In the genomic region with DNA sequence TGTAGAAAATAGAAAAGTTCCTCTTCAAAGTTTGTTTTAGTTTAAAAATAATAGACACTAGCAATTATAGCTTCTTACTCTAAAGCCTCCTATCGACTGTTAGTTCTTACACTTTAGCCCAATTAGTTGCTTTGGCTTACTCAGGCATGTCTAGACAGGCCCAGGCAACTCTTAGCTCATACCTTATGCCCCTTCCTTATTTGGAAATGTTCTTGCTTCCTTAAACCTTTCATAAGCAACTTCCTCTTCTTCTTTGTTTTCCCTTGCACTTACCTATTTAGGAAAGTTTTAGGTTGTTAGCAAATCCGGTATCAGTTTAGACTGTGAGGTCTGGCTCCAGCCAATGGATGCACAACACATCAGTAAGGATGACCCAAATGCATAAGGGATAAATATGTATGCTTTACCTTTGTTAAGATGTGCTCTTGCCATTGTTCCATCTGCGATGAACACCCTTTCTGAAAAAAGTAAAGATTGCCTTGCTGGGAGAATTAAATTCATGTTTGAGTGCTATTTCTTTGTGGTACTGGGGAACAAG, we compare ENCODE assay signal across 2 cellular contexts.
TF ChIP-seq lines count a peak whose summit lies in the region.

No MANE protein-coding gene starts in this region.

TF ChIP-seq in SK-N-SH, 30 proteins besides CTCF, POLR2A, EP300 and RAD21:
- TF ChIP-seq, protein P1, sequence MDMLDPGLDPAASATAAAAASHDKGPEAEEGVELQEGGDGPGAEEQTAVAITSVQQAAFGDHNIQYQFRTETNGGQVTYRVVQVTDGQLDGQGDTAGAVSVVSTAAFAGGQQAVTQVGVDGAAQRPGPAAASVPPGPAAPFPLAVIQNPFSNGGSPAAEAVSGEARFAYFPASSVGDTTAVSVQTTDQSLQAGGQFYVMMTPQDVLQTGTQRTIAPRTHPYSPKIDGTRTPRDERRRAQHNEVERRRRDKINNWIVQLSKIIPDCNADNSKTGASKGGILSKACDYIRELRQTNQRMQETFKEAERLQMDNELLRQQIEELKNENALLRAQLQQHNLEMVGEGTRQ (IDR thresholded peaks at IDR 0.05; ENCODE audit: borderline replicate concordance, low read depth, low read length), result no peak
- TF ChIP-seq NFIC (IDR thresholded peaks at IDR 0.05; ENCODE audit: borderline replicate concordance) (no peak), FOSL2 (IDR thresholded peaks at IDR 0.05; ENCODE audit: borderline replicate concordance, low read depth) (no peak), FOXJ3 (CRISPR knock-in tag; IDR thresholded peaks at IDR 0.05) (no peak), SMC3 (IDR thresholded peaks at IDR 0.05; ENCODE audit: low read depth, low read length) (no peak), EZH2phosphoT487 (IDR thresholded peaks at IDR 0.05; ENCODE audit: borderline replicate concordance, low read depth) (no peak), SIN3A (IDR thresholded peaks at IDR 0.05; ENCODE audit: borderline replicate concordance, low read depth, low read length) (no peak)
- TF ChIP-seq, protein P2, sequence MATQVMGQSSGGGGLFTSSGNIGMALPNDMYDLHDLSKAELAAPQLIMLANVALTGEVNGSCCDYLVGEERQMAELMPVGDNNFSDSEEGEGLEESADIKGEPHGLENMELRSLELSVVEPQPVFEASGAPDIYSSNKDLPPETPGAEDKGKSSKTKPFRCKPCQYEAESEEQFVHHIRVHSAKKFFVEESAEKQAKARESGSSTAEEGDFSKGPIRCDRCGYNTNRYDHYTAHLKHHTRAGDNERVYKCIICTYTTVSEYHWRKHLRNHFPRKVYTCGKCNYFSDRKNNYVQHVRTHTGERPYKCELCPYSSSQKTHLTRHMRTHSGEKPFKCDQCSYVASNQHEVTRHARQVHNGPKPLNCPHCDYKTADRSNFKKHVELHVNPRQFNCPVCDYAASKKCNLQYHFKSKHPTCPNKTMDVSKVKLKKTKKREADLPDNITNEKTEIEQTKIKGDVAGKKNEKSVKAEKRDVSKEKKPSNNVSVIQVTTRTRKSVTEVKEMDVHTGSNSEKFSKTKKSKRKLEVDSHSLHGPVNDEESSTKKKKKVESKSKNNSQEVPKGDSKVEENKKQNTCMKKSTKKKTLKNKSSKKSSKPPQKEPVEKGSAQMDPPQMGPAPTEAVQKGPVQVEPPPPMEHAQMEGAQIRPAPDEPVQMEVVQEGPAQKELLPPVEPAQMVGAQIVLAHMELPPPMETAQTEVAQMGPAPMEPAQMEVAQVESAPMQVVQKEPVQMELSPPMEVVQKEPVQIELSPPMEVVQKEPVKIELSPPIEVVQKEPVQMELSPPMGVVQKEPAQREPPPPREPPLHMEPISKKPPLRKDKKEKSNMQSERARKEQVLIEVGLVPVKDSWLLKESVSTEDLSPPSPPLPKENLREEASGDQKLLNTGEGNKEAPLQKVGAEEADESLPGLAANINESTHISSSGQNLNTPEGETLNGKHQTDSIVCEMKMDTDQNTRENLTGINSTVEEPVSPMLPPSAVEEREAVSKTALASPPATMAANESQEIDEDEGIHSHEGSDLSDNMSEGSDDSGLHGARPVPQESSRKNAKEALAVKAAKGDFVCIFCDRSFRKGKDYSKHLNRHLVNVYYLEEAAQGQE (IDR thresholded peaks at IDR 0.05; ENCODE audit: low read depth, low read length), result no peak
- TF ChIP-seq, protein P3, sequence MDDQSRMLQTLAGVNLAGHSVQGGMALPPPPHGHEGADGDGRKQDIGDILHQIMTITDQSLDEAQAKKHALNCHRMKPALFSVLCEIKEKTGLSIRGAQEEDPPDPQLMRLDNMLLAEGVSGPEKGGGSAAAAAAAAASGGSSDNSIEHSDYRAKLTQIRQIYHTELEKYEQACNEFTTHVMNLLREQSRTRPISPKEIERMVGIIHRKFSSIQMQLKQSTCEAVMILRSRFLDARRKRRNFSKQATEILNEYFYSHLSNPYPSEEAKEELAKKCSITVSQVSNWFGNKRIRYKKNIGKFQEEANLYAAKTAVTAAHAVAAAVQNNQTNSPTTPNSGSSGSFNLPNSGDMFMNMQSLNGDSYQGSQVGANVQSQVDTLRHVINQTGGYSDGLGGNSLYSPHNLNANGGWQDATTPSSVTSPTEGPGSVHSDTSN (IDR thresholded peaks at IDR 0.05), result no peak

TF ChIP-seq in SK-N-SH treated with all-trans-retinoic acid at 6 μM for 48 hours, 23 proteins besides CTCF, POLR2A, EP300 and RAD21 (continued from another document):
- TF ChIP-seq, protein P4, sequence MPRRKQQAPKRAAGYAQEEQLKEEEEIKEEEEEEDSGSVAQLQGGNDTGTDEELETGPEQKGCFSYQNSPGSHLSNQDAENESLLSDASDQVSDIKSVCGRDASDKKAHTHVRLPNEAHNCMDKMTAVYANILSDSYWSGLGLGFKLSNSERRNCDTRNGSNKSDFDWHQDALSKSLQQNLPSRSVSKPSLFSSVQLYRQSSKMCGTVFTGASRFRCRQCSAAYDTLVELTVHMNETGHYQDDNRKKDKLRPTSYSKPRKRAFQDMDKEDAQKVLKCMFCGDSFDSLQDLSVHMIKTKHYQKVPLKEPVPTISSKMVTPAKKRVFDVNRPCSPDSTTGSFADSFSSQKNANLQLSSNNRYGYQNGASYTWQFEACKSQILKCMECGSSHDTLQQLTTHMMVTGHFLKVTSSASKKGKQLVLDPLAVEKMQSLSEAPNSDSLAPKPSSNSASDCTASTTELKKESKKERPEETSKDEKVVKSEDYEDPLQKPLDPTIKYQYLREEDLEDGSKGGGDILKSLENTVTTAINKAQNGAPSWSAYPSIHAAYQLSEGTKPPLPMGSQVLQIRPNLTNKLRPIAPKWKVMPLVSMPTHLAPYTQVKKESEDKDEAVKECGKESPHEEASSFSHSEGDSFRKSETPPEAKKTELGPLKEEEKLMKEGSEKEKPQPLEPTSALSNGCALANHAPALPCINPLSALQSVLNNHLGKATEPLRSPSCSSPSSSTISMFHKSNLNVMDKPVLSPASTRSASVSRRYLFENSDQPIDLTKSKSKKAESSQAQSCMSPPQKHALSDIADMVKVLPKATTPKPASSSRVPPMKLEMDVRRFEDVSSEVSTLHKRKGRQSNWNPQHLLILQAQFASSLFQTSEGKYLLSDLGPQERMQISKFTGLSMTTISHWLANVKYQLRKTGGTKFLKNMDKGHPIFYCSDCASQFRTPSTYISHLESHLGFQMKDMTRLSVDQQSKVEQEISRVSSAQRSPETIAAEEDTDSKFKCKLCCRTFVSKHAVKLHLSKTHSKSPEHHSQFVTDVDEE (CRISPR knock-in tag; IDR thresholded peaks at IDR 0.05), result no peak
- TF ChIP-seq, protein P5, sequence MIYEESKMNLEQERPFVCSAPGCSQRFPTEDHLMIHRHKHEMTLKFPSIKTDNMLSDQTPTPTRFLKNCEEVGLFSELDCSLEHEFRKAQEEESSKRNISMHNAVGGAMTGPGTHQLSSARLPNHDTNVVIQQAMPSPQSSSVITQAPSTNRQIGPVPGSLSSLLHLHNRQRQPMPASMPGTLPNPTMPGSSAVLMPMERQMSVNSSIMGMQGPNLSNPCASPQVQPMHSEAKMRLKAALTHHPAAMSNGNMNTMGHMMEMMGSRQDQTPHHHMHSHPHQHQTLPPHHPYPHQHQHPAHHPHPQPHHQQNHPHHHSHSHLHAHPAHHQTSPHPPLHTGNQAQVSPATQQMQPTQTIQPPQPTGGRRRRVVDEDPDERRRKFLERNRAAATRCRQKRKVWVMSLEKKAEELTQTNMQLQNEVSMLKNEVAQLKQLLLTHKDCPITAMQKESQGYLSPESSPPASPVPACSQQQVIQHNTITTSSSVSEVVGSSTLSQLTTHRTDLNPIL (CRISPR knock-in tag; IDR thresholded peaks at IDR 0.05; ENCODE audit: low read depth), result no peak
- TF ChIP-seq TOX (CRISPR knock-in tag; IDR thresholded peaks at IDR 0.05; ENCODE audit: borderline replicate concordance), result no peak
- no peak for TF ChIP-seq RARB (CRISPR knock-in tag; IDR thresholded peaks at IDR 0.05)
- TF ChIP-seq ISL1 (CRISPR knock-in tag; IDR thresholded peaks at IDR 0.05), result no peak
- TF ChIP-seq ZFP3 (CRISPR knock-in tag; IDR thresholded peaks at IDR 0.05), result no peak
- TF ChIP-seq CSDC2 (CRISPR knock-in tag; IDR thresholded peaks at IDR 0.05), result no peak
- no peak for TF ChIP-seq BACH2 (CRISPR knock-in tag; IDR thresholded peaks at IDR 0.05; ENCODE audit: borderline replicate concordance)
- TF ChIP-seq, protein P6, sequence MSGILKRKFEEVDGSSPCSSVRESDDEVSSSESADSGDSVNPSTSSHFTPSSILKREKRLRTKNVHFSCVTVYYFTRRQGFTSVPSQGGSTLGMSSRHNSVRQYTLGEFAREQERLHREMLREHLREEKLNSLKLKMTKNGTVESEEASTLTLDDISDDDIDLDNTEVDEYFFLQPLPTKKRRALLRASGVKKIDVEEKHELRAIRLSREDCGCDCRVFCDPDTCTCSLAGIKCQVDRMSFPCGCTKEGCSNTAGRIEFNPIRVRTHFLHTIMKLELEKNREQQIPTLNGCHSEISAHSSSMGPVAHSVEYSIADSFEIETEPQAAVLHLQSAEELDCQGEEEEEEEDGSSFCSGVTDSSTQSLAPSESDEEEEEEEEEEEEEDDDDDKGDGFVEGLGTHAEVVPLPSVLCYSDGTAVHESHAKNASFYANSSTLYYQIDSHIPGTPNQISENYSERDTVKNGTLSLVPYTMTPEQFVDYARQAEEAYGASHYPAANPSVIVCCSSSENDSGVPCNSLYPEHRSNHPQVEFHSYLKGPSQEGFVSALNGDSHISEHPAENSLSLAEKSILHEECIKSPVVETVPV (CRISPR knock-in tag; IDR thresholded peaks at IDR 0.05), result no peak
- no peak for TF ChIP-seq ZC3H10 (CRISPR knock-in tag; IDR thresholded peaks at IDR 0.05)
- TF ChIP-seq TCF4 (CRISPR knock-in tag; IDR thresholded peaks at IDR 0.05; ENCODE audit: borderline replicate concordance), result no peak
- no peak for TF ChIP-seq SNAI2 (CRISPR knock-in tag; IDR thresholded peaks at IDR 0.05)
- no peak for TF ChIP-seq OSR1 (CRISPR knock-in tag; IDR thresholded peaks at IDR 0.05)
- TF ChIP-seq ZNF8 (CRISPR knock-in tag; IDR thresholded peaks at IDR 0.05), result no peak
- no peak for TF ChIP-seq PPARA (CRISPR knock-in tag; IDR thresholded peaks at IDR 0.05; ENCODE audit: borderline replicate concordance)
